ENCODE assay signal across 21 cellular contexts in genomic region chr1:31642366-31642765, GRCh38. TPM values are rescaled to one million over a fixed set of nuclear protein-coding genes. Genes with fewer than 3 reads are reported as not detected.
A peak's percentile ranks its signal among the peaks of the same experiment; 100 is the strongest.
DNase-seq lines count a peak whose midpoint lies in the region; ATAC-seq and TF ChIP-seq lines count a peak whose summit lies in the region.
"Had no signal": no experiment of that assay in that cellular context is flagged by ENCODE, and none has a peak within 500 bp of the region (broad histone marks: within the 10 kb centered on the region; RNA-seq: fewer than 3 reads in every experiment).

No MANE protein-coding gene starts in this region.

- peaks cover 89% of the 10 kb centered on the region for H3K4me1 ChIP-seq in left ventricle myocardium inferior

- H3K9me3 ChIP-seq in left ventricle myocardium inferior (replicated peaks): no peaks in the 10 kb centered on the region
- H3K9me3 ChIP-seq: Peyer's patch had no signal

- no peaks in the 10 kb centered on the region for H3K36me3 ChIP-seq in left ventricle myocardium inferior
- H3K36me3 ChIP-seq in H7 (replicated peaks; ENCODE audit: control insufficient read depth, insufficient read depth, low read length): no peaks in the 10 kb centered on the region
- H3K36me3 ChIP-seq: Peyer's patch had no signal

- H3K4me1 Mint-ChIP-seq in nephron: peaks cover 44% of the 10 kb centered on the region

- no peaks in the 10 kb centered on the region for H3K36me3 Mint-ChIP-seq in nephron (ENCODE audit: low read depth)

- TF ChIP-seq CTCF in left ventricle myocardium inferior (IDR thresholded peaks at IDR 0.05; ENCODE audit: borderline replicate concordance): no peak
- no peak for TF ChIP-seq CTCF in nephron (IDR thresholded peaks at IDR 0.05; ENCODE audit: unreplicated experiment in 3 of 3)

- H3K27ac ChIP-seq in left ventricle myocardium inferior (replicated peaks) (peak overlapping the region; percentile 10), caudate nucleus (ENCODE audit: low read depth, low read length) (peak overlapping the region; percentile 78)
- H3K27ac ChIP-seq: Peyer's patch, SK-N-MC had no signal

- no peak overlapping the region for H3K4me3 ChIP-seq in left ventricle myocardium inferior
- no peak overlapping the region for H3K4me3 ChIP-seq in H7 (ENCODE audit: insufficient read depth, low read depth, low read length)
- H3K4me3 ChIP-seq: Peyer's patch, SK-N-MC had no signal

- H3K27me3 ChIP-seq in left ventricle myocardium inferior (ENCODE audit: low read depth) (no peaks in the 10 kb centered on the region), H7 (ENCODE audit: control insufficient read depth, insufficient read depth, low read length) (no peaks in the 10 kb centered on the region)
- H3K27me3 ChIP-seq: Peyer's patch had no signal

- H3K4me3 Mint-ChIP-seq in nephron: peak overlapping the region; percentile 17 to 54 (median 31)

- DNase-seq in left ventricle myocardium inferior: no peak
- DNase-seq in left ventricle myocardium superior: no peak
- peak in 17 of 61 donors; percentile 3 to 84 (median 22) for DNase-seq in caudate nucleus (lab: John Stamatoyannopoulos, UW)
- no peak for DNase-seq in H7
- no peak for DNase-seq in stimulated activated CD4-positive, alpha-beta T cell treated with anti-CD3 and anti-CD28 coated beads, Interleukin-4, amount 100 ng/mL, for 1 hour
- DNase-seq: 8988T; CD8-positive, alpha-beta memory T cell; DND-41; GF-D8; NCI-H1436 treated with DMSO at 0.1 percent for 48 hours; NCI-H2029 treated with DMSO at 0.1 percent for 48 hours; NCI-H2171 treated with DMSO at 0.1 percent for 48 hours; NCI-H748 treated with DMSO at 0.1 percent for 48 hours; Peyer's patch had no signal

- no peaks in the 10 kb centered on the region for H3K27me3 Mint-ChIP-seq in nephron (ENCODE audit: low read depth)
- H3K27me3 Mint-ChIP-seq: CD8-positive, alpha-beta memory T cell had no signal

- ATAC-seq in left ventricle myocardium superior (no peak), GM21529 (IDR thresholded peaks at IDR 0.05; ENCODE audit: unreplicated experiment) (no peak), HG03469 (IDR thresholded peaks at IDR 0.05; ENCODE audit: unreplicated experiment) (no peak)
- ATAC-seq: Right ventricle myocardium inferior had no signal

- no peaks in the 10 kb centered on the region for H3K9me3 Mint-ChIP-seq in nephron
- H3K9me3 Mint-ChIP-seq: CD8-positive, alpha-beta memory T cell had no signal

- intact Hi-C loops in left ventricle myocardium inferior (cut with micrococcal nuclease) (no loop called here), left ventricle myocardium superior (cut with micrococcal nuclease) (no loop called here)

- no peak overlapping the region for H3K27ac Mint-ChIP-seq in nephron

RNA-seq across cellular contexts. Expression of gene PEF1, which starts 2.3 kb away (rescaled TPM):
- 36.4 TPM for total RNA-seq in left ventricle myocardium inferior
- 34.1 TPM for total RNA-seq in left ventricle myocardium superior
- total RNA-seq in H7 (2014; rRNA removed; shearing (Covaris generic)): 95.7 and 129 TPM in 2 replicates

RNA-seq across cellular contexts. Expression of gene HCRTR1, which starts 24.9 kb away (rescaled TPM):
- total RNA-seq in left ventricle myocardium inferior: 0.44 TPM
- total RNA-seq in left ventricle myocardium superior: 0.67 TPM
- total RNA-seq in H7 (2014; rRNA removed; shearing (Covaris generic)): not detected in 2 replicates
- total RNA-seq: CD8-positive, alpha-beta memory T cell; H4; NCI-H460; Peyer's patch had no signal
